ENCODE assay signal across 13 cellular contexts in the genomic region with DNA sequence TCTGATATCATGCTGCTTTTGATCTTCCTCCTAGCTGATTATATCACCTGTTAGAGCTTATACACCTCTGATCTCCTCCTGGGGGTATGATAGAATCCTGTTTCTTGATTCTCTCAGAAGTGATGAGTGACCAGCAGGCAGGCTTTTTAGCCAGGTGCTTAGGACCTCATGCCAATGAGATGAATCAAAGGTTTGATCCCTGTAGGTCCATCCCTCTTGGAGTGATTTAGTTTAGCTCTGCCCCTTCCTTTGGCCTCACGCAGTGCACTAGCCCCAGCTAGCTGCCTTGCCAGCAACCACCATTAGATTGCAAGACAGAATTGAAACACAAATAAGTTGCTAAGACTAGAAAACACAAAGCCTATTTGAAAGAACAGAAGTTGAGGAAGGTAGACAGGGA.
A peak's percentile ranks its signal among the peaks of the same experiment; 100 is the strongest.
DNase-seq lines count a peak whose midpoint lies in the region; ATAC-seq and TF ChIP-seq lines count a peak whose summit lies in the region.
"Had no signal": no experiment of that assay in that cellular context is flagged by ENCODE, and none has a peak within 500 bp of the region (broad histone marks: within the 10 kb centered on the region; RNA-seq: fewer than 3 reads in every experiment).

No MANE protein-coding gene starts in this region.

- H3K36me3 Mint-ChIP-seq in stimulated activated memory B cell treated with anti-CD40 and anti-IgM and Interleukin-4, amounts not matched to agents 10 μg/mL and 1 μg/mL and 100 μg/mL, for 72 hours, result peaks cover 5% of the 10 kb centered on the region

- no peak overlapping the region for H3K9ac ChIP-seq in OCI-LY3 (ENCODE audit: low read length)

- peak; percentile 9 for ATAC-seq in GM18520 (IDR thresholded peaks at IDR 0.05; ENCODE audit: unreplicated experiment)
- ATAC-seq in omental fat pad (ENCODE audit: low FRiP score), result peak; percentile 8
- ATAC-seq in stimulated activated memory B cell treated with anti-CD40 and anti-IgM and Interleukin-4, amounts not matched to agents 10 μg/mL and 1 μg/mL and 100 μg/mL, for 72 hours, result no peak
- no peak for ATAC-seq in GM21529 (IDR thresholded peaks at IDR 0.05; ENCODE audit: unreplicated experiment)
- ATAC-seq: T-cell had no signal

- H3K79me2 ChIP-seq in OCI-LY3 (ENCODE audit: low read length), result peaks cover 22% of the 10 kb centered on the region

- H3K27ac Mint-ChIP-seq in stimulated activated memory B cell treated with anti-CD40 and anti-IgM and Interleukin-4, amounts not matched to agents 10 μg/mL and 1 μg/mL and 100 μg/mL, for 72 hours, result no peak overlapping the region
- H3K27ac Mint-ChIP-seq: activated CD4-positive, alpha-beta T cell treated with anti-CD3 and anti-CD28 coated beads for 36 hours; B cell; T-cell had no signal

- 0 out of 2 replicates have a peak overlapping the region, but pooled peaks have one; percentile 10 for H3K4me2 ChIP-seq in OCI-LY3 (ENCODE audit: low read length)

- H3K27me3 Mint-ChIP-seq in stimulated activated memory B cell treated with anti-CD40 and anti-IgM and Interleukin-4, amounts not matched to agents 10 μg/mL and 1 μg/mL and 100 μg/mL, for 72 hours, result no peaks in the 10 kb centered on the region
- H3K27me3 Mint-ChIP-seq: activated CD4-positive, alpha-beta T cell treated with anti-CD3 and anti-CD28 coated beads for 36 hours; B cell; T-cell had no signal

- H3K27me3 ChIP-seq in OCI-LY3 (ENCODE audit: low read depth, low read length), result no peaks in the 10 kb centered on the region

- TF ChIP-seq CTCF in OCI-LY3 (IDR thresholded peaks at IDR 0.05; ENCODE audit: low read depth, low read length) (no peak), epithelial cell of esophagus (IDR thresholded peaks at IDR 0.05; ENCODE audit: insufficient read depth, low read depth, low read length, missing control alignments) (no peak), omental fat pad (IDR thresholded peaks at IDR 0.05) (no peak)

- peak; percentile 12 for DNase-seq in epithelial cell of esophagus (ENCODE audit: low read depth)
- DNase-seq in omental fat pad (ENCODE audit: low spot score), result no peak
- no peak for DNase-seq in amniotic stem cell (lab: John Stamatoyannopoulos, UW)
- no peak for DNase-seq in HT-29 (ENCODE audit: low spot score)
- DNase-seq: activated CD4-positive, alpha-beta T cell treated with anti-CD3 and anti-CD28 coated beads for 36 hours; activated T-cell treated with anti-CD3 and anti-CD28 coated beads for 4 hours; stimulated activated CD4-positive, alpha-beta T cell treated with anti-CD3 and anti-CD28 coated beads, Interleukin-2, amount 100 ng/mL, for 24 hours; T-cell had no signal

- H2AFZ ChIP-seq in OCI-LY3 (ENCODE audit: low read depth, low read length), result no peak overlapping the region

- H3K9me3 ChIP-seq in OCI-LY3 (ENCODE audit: insufficient read depth, low read length), result no peaks in the 10 kb centered on the region

- peaks cover 48% of the 10 kb centered on the region for H3K4me1 Mint-ChIP-seq in stimulated activated memory B cell treated with anti-CD40 and anti-IgM and Interleukin-4, amounts not matched to agents 10 μg/mL and 1 μg/mL and 100 μg/mL, for 72 hours

- H3K27ac ChIP-seq in OCI-LY3 (ENCODE audit: low read length), result no peak overlapping the region

- peaks cover 24% of the 10 kb centered on the region for H4K20me1 ChIP-seq in OCI-LY3 (ENCODE audit: insufficient read depth, low read length)

- H3K4me3 Mint-ChIP-seq in stimulated activated memory B cell treated with anti-CD40 and anti-IgM and Interleukin-4, amounts not matched to agents 10 μg/mL and 1 μg/mL and 100 μg/mL, for 72 hours, result no peak overlapping the region
- H3K4me3 Mint-ChIP-seq: activated CD4-positive, alpha-beta T cell treated with anti-CD3 and anti-CD28 coated beads for 36 hours; B cell; T-cell had no signal

- H3K9me3 Mint-ChIP-seq in stimulated activated memory B cell treated with anti-CD40 and anti-IgM and Interleukin-4, amounts not matched to agents 10 μg/mL and 1 μg/mL and 100 μg/mL, for 72 hours, result peaks cover 3% of the 10 kb centered on the region

- H3K36me3 ChIP-seq in OCI-LY3 (replicated peaks; ENCODE audit: low read depth, low read length), result no peaks in the 10 kb centered on the region

- H3K4me3 ChIP-seq in OCI-LY3 (ENCODE audit: low read length), result no peak overlapping the region
- no peak overlapping the region for H3K4me3 ChIP-seq in epithelial cell of esophagus (ENCODE audit: low read length)

- H3K4me1 ChIP-seq in OCI-LY3 (ENCODE audit: low read length), result peaks cover 11% of the 10 kb centered on the region

Comparison
In these comparisons a context has a peak if more than half of its experiments do, and no peak if none do; other contexts are left out.
1. ATAC-seq: peak in GM18520 (single experiment) and omental fat pad (single experiment); none in stimulated activated memory B cell treated with anti-CD40 and anti-IgM and Interleukin-4, amounts not matched to agents 10 μg/mL and 1 μg/mL and 100 μg/mL, for 72 hours (single experiment) and GM21529 (single experiment).